ENCODE assay signal across 17 cellular contexts in genomic region chr7:31763548-31763947, GRCh38.
DNase-seq lines count a peak whose midpoint lies in the region; ATAC-seq and TF ChIP-seq lines count a peak whose summit lies in the region.
"Had no signal": no experiment of that assay in that cellular context is flagged by ENCODE, and none has a peak within 500 bp of the region (broad histone marks: within the 10 kb centered on the region; RNA-seq: fewer than 3 reads in every experiment).

No MANE protein-coding gene starts in this region.

- no peak overlapping the region for H3K4me3 Mint-ChIP-seq in endodermal cell
- no peak overlapping the region for H3K4me3 Mint-ChIP-seq in progenitor cell of endocrine pancreas (ENCODE audit: low read depth)
- H3K4me3 Mint-ChIP-seq: activated naive CD4-positive, alpha-beta T cell treated with anti-CD3 and anti-CD28 coated beads, Interleukin-2, amount 10 ng/mL, durations not matched to agents 7 days and 5 days; CD8-positive, alpha-beta memory T cell; nephron had no signal

- H3K27ac ChIP-seq in endodermal cell (ENCODE audit: low read depth, low read length) (no peak overlapping the region), vagina (no peak overlapping the region)
- H3K27ac ChIP-seq: lower lobe of right lung, sigmoid colon had no signal

- TF ChIP-seq CTCF in GM12875 (IDR thresholded peaks at IDR 0.05; ENCODE audit: borderline replicate concordance, insufficient read depth, low read depth, low read length) (peak; percentile 24; the same call in 1 of the 2 replicates), NB4 (IDR thresholded peaks at IDR 0.05; ENCODE audit: low read depth, low read length) (peak; percentile 52), endodermal cell (conservative IDR thresholded peaks at IDR 0.05) (peak; percentile 74), progenitor cell of endocrine pancreas (IDR thresholded peaks at IDR 0.05; ENCODE audit: unreplicated experiment) (peak; percentile 39), vagina (IDR thresholded peaks at IDR 0.05) (no peak)

- peaks cover 6% of the 10 kb centered on the region for H3K9me3 ChIP-seq in endodermal cell (ENCODE audit: control insufficient read depth, low read length)
- H3K9me3 ChIP-seq in vagina = no peaks in the 10 kb centered on the region
- H3K9me3 ChIP-seq: lower lobe of right lung, sigmoid colon had no signal

- H3K27me3 ChIP-seq in endodermal cell (ENCODE audit: control insufficient read depth, insufficient read depth, low read length, poor library complexity, severe bottlenecking) (peaks cover 26% of the 10 kb centered on the region), vagina (no peaks in the 10 kb centered on the region)
- H3K27me3 ChIP-seq: sigmoid colon had no signal

- 22% methylated on average over 2 of the region's 2 CpGs; no CpG with 5 or more reads in 1 of the 2 experiments for WGBS in endodermal cell (ENCODE audit: insufficient coverage in 1 of 2, insufficient read length in 1 of 2), 2 experiments

- TF ChIP-seq POLR2A in NB4 (IDR thresholded peaks at IDR 0.05; ENCODE audit: extremely low read depth, insufficient read length) (no peak), vagina (IDR thresholded peaks at IDR 0.05) (no peak)

- DNase-seq in NB4 (ENCODE audit: low read depth) (peak; percentile 9), endodermal cell (no peak), progenitor cell of endocrine pancreas (ENCODE audit: low spot score, unreplicated experiment) (no peak), vagina (ENCODE audit: extremely low spot score in 2 of 2) (no peak)
- DNase-seq: activated CD4-positive, CD25-positive, alpha-beta regulatory T cell; activated naive CD4-positive, alpha-beta T cell treated with anti-CD3 and anti-CD28 coated beads, Interleukin-2, amount 10 ng/mL, durations not matched to agents 7 days and 5 days; caudate nucleus; CD8-positive, alpha-beta memory T cell; lower lobe of right lung; NCI-H2227 treated with DMSO at 0.1 percent for 48 hours; sigmoid colon; stimulated activated naive CD4-positive, alpha-beta T cell treated with Interleukin-2 at 50 U/mL for 16 hours; SW 1271 had no signal

- no peaks in the 10 kb centered on the region for H3K4me1 Mint-ChIP-seq in endodermal cell
- H3K4me1 Mint-ChIP-seq in progenitor cell of endocrine pancreas (ENCODE audit: low read depth) = no peaks in the 10 kb centered on the region
- H3K4me1 Mint-ChIP-seq: activated naive CD4-positive, alpha-beta T cell treated with anti-CD3 and anti-CD28 coated beads, Interleukin-2, amount 10 ng/mL, durations not matched to agents 7 days and 5 days; CD8-positive, alpha-beta memory T cell; nephron had no signal

- H3K27me3 Mint-ChIP-seq in endodermal cell (ENCODE audit: insufficient read depth) (peaks cover 97% of the 10 kb centered on the region), progenitor cell of endocrine pancreas (no peaks in the 10 kb centered on the region)
- H3K27me3 Mint-ChIP-seq: activated naive CD4-positive, alpha-beta T cell treated with anti-CD3 and anti-CD28 coated beads, Interleukin-2, amount 10 ng/mL, durations not matched to agents 7 days and 5 days; CD8-positive, alpha-beta memory T cell had no signal

- peaks cover 7% of the 10 kb centered on the region for H3K9me3 Mint-ChIP-seq in endodermal cell
- peaks cover 2% of the 10 kb centered on the region for H3K9me3 Mint-ChIP-seq in progenitor cell of endocrine pancreas (ENCODE audit: low read depth)
- H3K9me3 Mint-ChIP-seq: activated naive CD4-positive, alpha-beta T cell treated with anti-CD3 and anti-CD28 coated beads, Interleukin-2, amount 10 ng/mL, durations not matched to agents 7 days and 5 days; nephron had no signal

- H3K36me3 Mint-ChIP-seq in endodermal cell (ENCODE audit: low read depth) = no peaks in the 10 kb centered on the region
- no peaks in the 10 kb centered on the region for H3K36me3 Mint-ChIP-seq in progenitor cell of endocrine pancreas (ENCODE audit: insufficient read depth)
- H3K36me3 Mint-ChIP-seq: activated naive CD4-positive, alpha-beta T cell treated with anti-CD3 and anti-CD28 coated beads, Interleukin-2, amount 10 ng/mL, durations not matched to agents 7 days and 5 days; CD8-positive, alpha-beta memory T cell had no signal

- intact Hi-C loops in vagina (cut with DNase I) = no loop called here

- no peaks in the 10 kb centered on the region for H3K36me3 ChIP-seq in endodermal cell (ENCODE audit: control insufficient read depth, insufficient read depth, low read length)
- no peaks in the 10 kb centered on the region for H3K36me3 ChIP-seq in vagina
- H3K36me3 ChIP-seq: lower lobe of right lung, sigmoid colon had no signal

- no peak for ATAC-seq in HG03196 (IDR thresholded peaks at IDR 0.05; ENCODE audit: unreplicated experiment)
- no peak for ATAC-seq in activated CD4-positive, CD25-positive, alpha-beta regulatory T cell treated with anti-CD3 and anti-CD28 coated beads, Interleukin-2, amount 50 U/mL, for 24 hours
- ATAC-seq: lower lobe of right lung had no signal

- H3K27ac Mint-ChIP-seq in endodermal cell (no peak overlapping the region), progenitor cell of endocrine pancreas (no peak overlapping the region)
- H3K27ac Mint-ChIP-seq: activated naive CD4-positive, alpha-beta T cell treated with anti-CD3 and anti-CD28 coated beads, Interleukin-2, amount 10 ng/mL, durations not matched to agents 7 days and 5 days; CD8-positive, alpha-beta memory T cell; nephron had no signal

- H3K4me1 ChIP-seq in endodermal cell (ENCODE audit: control insufficient read depth, insufficient read depth, low read length) = no peaks in the 10 kb centered on the region
- no peaks in the 10 kb centered on the region for H3K4me1 ChIP-seq in vagina
- H3K4me1 ChIP-seq: lower lobe of right lung, sigmoid colon had no signal

- H3K9ac ChIP-seq in endodermal cell (ENCODE audit: extremely low read depth, low read length, poor library complexity, severe bottlenecking) = no peak overlapping the region

- H3K4me3 ChIP-seq in GM12875 (ENCODE audit: low read depth, low read length) = no peak overlapping the region
- H3K4me3 ChIP-seq in NB4 (ENCODE audit: low read depth, low read length) = no peak overlapping the region
- H3K4me3 ChIP-seq in endodermal cell (ENCODE audit: low read length) = no peak overlapping the region
- no peak overlapping the region for H3K4me3 ChIP-seq in vagina
- H3K4me3 ChIP-seq: lower lobe of right lung, sigmoid colon had no signal

Comparison
In these comparisons a context has a peak if more than half of its experiments do, and no peak if none do; other contexts are left out.
1. CTCF ChIP-seq: peak in GM12875 (single experiment), NB4 (single experiment), endodermal cell (single experiment) and progenitor cell of endocrine pancreas (single experiment); none in vagina (0 of 3).